Comparison of ENCODE assay signal across 22 cellular contexts in genomic region chr3:138768126-138768525, GRCh38.
DNase-seq lines count a peak whose midpoint lies in the region; ATAC-seq and TF ChIP-seq lines count a peak whose summit lies in the region.
"Had no signal": no experiment of that assay in that cellular context is flagged by ENCODE, and none has a peak within 500 bp of the region (broad histone marks: within the 10 kb centered on the region; RNA-seq: fewer than 3 reads in every experiment).

No MANE protein-coding gene starts in this region.

- DNase-seq in activated CD4-positive, alpha-beta T cell treated with anti-CD3 and anti-CD28 coated beads for 48 hours: peak; percentile 7
- no peak for DNase-seq in activated CD4-positive, alpha-beta T cell treated with anti-CD3 and anti-CD28 coated beads, Interleukin-2, amount 50 U/mL, for 1 hour
- DNase-seq in IMR-90 (no peak), SJCRH30 (peak; percentile 12 to 24), mesenchymal stem cell (no peak), kidney glomerular epithelial cell (lab: John Stamatoyannopoulos, UW) (no peak), kidney tubule cell (ENCODE audit: low spot score) (no peak), SHP77 (lab: John Stamatoyannopoulos, UW) (no peak)
- DNase-seq: activated CD4-positive, alpha-beta T cell treated with anti-CD3 and anti-CD28 coated beads for 1 hour; activated CD8-positive, alpha-beta memory T cell treated with anti-CD3 and anti-CD28 coated beads, Interleukin-2, amount 50 U/mL, for 4 hours; brain microvascular endothelial cell; DMS153; effector memory CD8-positive, alpha-beta T cell; HFFc6; left ventricle myocardium superior; NCI-H187 treated with DMSO at 0.1 percent for 48 hours; NCI-H446 treated with DMSO at 0.1 percent for 48 hours; psoas muscle; small intestine; stimulated activated naive CD4-positive, alpha-beta T cell treated with Interleukin-2 at 50 U/mL for 16 hours; thyroid gland had no signal

- peaks cover 5% of the 10 kb centered on the region; the same call in 1 of the 2 replicates for H3K36me3 ChIP-seq in IMR-90 (ENCODE audit: control insufficient read depth, insufficient read depth, low read length)
- no peaks in the 10 kb centered on the region for H3K36me3 ChIP-seq in SJCRH30
- H3K36me3 ChIP-seq in mesenchymal stem cell (ENCODE audit: control insufficient read depth in 1 of 2, insufficient read depth in 2 of 2, low read depth in 1 of 2, low read length in 2 of 2): peaks cover 9 to 17% of the 10 kb centered on the region in 2 experiments
- H3K36me3 ChIP-seq: brain microvascular endothelial cell, thyroid gland had no signal

- peaks cover 7% of the 10 kb centered on the region; the same call in 1 of the 2 replicates for H3K9me3 ChIP-seq in IMR-90 (ENCODE audit: control insufficient read depth, insufficient read depth, low read length)
- H3K9me3 ChIP-seq in SJCRH30 (replicated peaks): peaks cover 4% of the 10 kb centered on the region; the same call in 1 of the 2 replicates
- peaks cover 8% of the 10 kb centered on the region for H3K9me3 ChIP-seq in mesenchymal stem cell (ENCODE audit: control insufficient read depth, low read length)
- H3K9me3 ChIP-seq: psoas muscle, thyroid gland had no signal

- H4K8ac ChIP-seq in IMR-90 (ENCODE audit: low read depth in 2 of 2, low read length in 2 of 2) (no peak overlapping the region), mesenchymal stem cell (ENCODE audit: low read length) (no peak overlapping the region)

- H3K79me1 ChIP-seq in IMR-90 (ENCODE audit: low read depth in 1 of 2, low read length in 2 of 2): peaks cover 4 to 22% of the 10 kb centered on the region in 2 experiments
- H3K79me1 ChIP-seq in mesenchymal stem cell (replicated peaks; ENCODE audit: low read length, poor library complexity, severe bottlenecking): peaks cover 25% of the 10 kb centered on the region

- 80% methylated on average over 1 of the region's 1 CpG; no CpG with 5 or more reads in 1 of the 2 experiments for WGBS in IMR-90 (ENCODE audit: extremely low coverage in 2 of 2, insufficient read length in 1 of 2), 2 experiments
- WGBS in mesenchymal stem cell: 100% methylated on average over 1 of the region's 1 CpG

- H3K27me3 ChIP-seq in IMR-90 (ENCODE audit: control insufficient read depth, insufficient read depth, low read length) (no peaks in the 10 kb centered on the region), SJCRH30 (no peaks in the 10 kb centered on the region), mesenchymal stem cell (ENCODE audit: control insufficient read depth in 1 of 2, insufficient read depth in 1 of 2, low read length in 2 of 2) (no peaks in the 10 kb centered on the region)
- H3K27me3 ChIP-seq: brain microvascular endothelial cell, thyroid gland had no signal

- H3K18ac ChIP-seq in IMR-90 (ENCODE audit: low read depth, low read length) (no peak overlapping the region), mesenchymal stem cell (ENCODE audit: low read depth in 1 of 2, low read length in 2 of 2) (no peak overlapping the region)

- H3K56ac ChIP-seq in IMR-90 (ENCODE audit: extremely low read depth, insufficient read depth, low read length): no peak overlapping the region

- TF ChIP-seq POLR2A in IMR-90 (IDR thresholded peaks at IDR 0.05; ENCODE audit: low read depth, low read length): no peak

- H2AK5ac ChIP-seq in IMR-90 (ENCODE audit: low read depth, low read length) (peak overlapping the region; percentile 16; the same call in 1 of the 2 replicates), mesenchymal stem cell (ENCODE audit: low read length, severe bottlenecking) (peak overlapping the region; percentile 65)

- CTCF ChIA-PET in IMR-90 (lab: Yijun Ruan, JAX): interaction anchor here (1.1 kb wide), 1 partner anchor 10 kb away, joined by 3 read pairs; no protein-coding TSS in a partner anchor

- no peaks in the 10 kb centered on the region for H4K20me1 ChIP-seq in IMR-90 (ENCODE audit: insufficient read depth, low read length)

- no peak for TF ChIP-seq CTCF in IMR-90 (conservative IDR thresholded peaks at IDR 0.05; ENCODE audit: low read depth, low read length)

- no peak overlapping the region for H2BK12ac ChIP-seq in mesenchymal stem cell (ENCODE audit: low read length in 2 of 2)

- H3K4me1 ChIP-seq in IMR-90 (ENCODE audit: control insufficient read depth, insufficient read depth, low read length): no peaks in the 10 kb centered on the region
- peaks cover 6% of the 10 kb centered on the region for H3K4me1 ChIP-seq in SJCRH30
- H3K4me1 ChIP-seq in mesenchymal stem cell (ENCODE audit: control insufficient read depth, insufficient read depth, low read depth, low read length): peaks cover 20% of the 10 kb centered on the region
- H3K4me1 ChIP-seq: psoas muscle had no signal

- H3K4me2 ChIP-seq in IMR-90 (ENCODE audit: low read depth, low read length): no peak overlapping the region
- no peak overlapping the region for H3K4me2 ChIP-seq in mesenchymal stem cell (ENCODE audit: low read length, poor library complexity, severe bottlenecking)

- H3K4me3 ChIP-seq in IMR-90 (ENCODE audit: insufficient read depth, low read depth, low read length) (no peak overlapping the region), SJCRH30 (no peak overlapping the region), mesenchymal stem cell (ENCODE audit: insufficient read depth in 1 of 2, low read depth in 1 of 2, low read length in 2 of 2) (no peak overlapping the region)
- H3K4me3 ChIP-seq: psoas muscle, thyroid gland had no signal

- H4K91ac ChIP-seq in IMR-90 (ENCODE audit: insufficient read depth, low read depth, low read length): no peak overlapping the region
- no peak overlapping the region for H4K91ac ChIP-seq in mesenchymal stem cell (ENCODE audit: low read length)

- H2BK20ac ChIP-seq in IMR-90 (ENCODE audit: low read depth, low read length): no peak overlapping the region

- H2BK5ac ChIP-seq in IMR-90 (ENCODE audit: low read depth, low read length, poor library complexity, severe bottlenecking) (no peak overlapping the region), mesenchymal stem cell (ENCODE audit: low read depth, low read length, poor library complexity, severe bottlenecking) (no peak overlapping the region)

- H3K9me1 ChIP-seq in IMR-90 (ENCODE audit: insufficient read depth, low read length): no peaks in the 10 kb centered on the region

- H2AK9ac ChIP-seq in IMR-90 (replicated peaks; ENCODE audit: low read depth, low read length, poor library complexity): no peak overlapping the region

- H3K9ac ChIP-seq in IMR-90 (ENCODE audit: low read depth, low read length): no peak overlapping the region
- H3K9ac ChIP-seq in mesenchymal stem cell (ENCODE audit: low read length): no peak overlapping the region

- H2AFZ ChIP-seq in IMR-90 (replicated peaks; ENCODE audit: low read length, poor library complexity) (no peak overlapping the region), mesenchymal stem cell (ENCODE audit: low read depth, low read length) (no peak overlapping the region)

- no TSS peak for BruUV-seq in IMR-90 (replicated peaks; lab: Mats Ljungman, UMichigan)

- H3K4ac ChIP-seq in IMR-90 (ENCODE audit: low read depth, low read length) (no peak overlapping the region), mesenchymal stem cell (ENCODE audit: low read depth in 1 of 2, low read length in 2 of 2) (no peak overlapping the region)

- POLR2A ChIA-PET in IMR-90 (lab: Charles Lee; ENCODE audit: unreplicated experiment): no interaction called here

- H2BK15ac ChIP-seq in IMR-90 (ENCODE audit: low read depth, low read length): no peak overlapping the region
- no peak overlapping the region for H2BK15ac ChIP-seq in mesenchymal stem cell (ENCODE audit: low read depth, poor library complexity, severe bottlenecking)

- no peak for ATAC-seq in IMR-90 (ENCODE audit: low read depth)
- ATAC-seq: effector memory CD8-positive, alpha-beta T cell; left ventricle myocardium superior had no signal

- H3K27ac ChIP-seq in IMR-90 (ENCODE audit: insufficient read depth, low read length): no peak overlapping the region
- H3K27ac ChIP-seq in SJCRH30: peak overlapping the region; percentile 88
- peak overlapping the region; percentile 65 for H3K27ac ChIP-seq in mesenchymal stem cell (ENCODE audit: low read length, poor library complexity, severe bottlenecking)
- H3K27ac ChIP-seq: brain microvascular endothelial cell, psoas muscle, RWPE1, thyroid gland had no signal

- in situ Hi-C loops in IMR-90 (cut with MboI; ENCODE audit: low sequenced_read_pairs): no loop called here

- intact Hi-C loops in IMR-90 (cut with micrococcal nuclease): no loop called here

- no peak overlapping the region for H4K5ac ChIP-seq in IMR-90 (ENCODE audit: low read depth, low read length)

- H2BK120ac ChIP-seq in IMR-90 (ENCODE audit: low read depth, low read length) (no peak overlapping the region), mesenchymal stem cell (ENCODE audit: low read depth, low read length) (no peak overlapping the region)

- no peak for TF ChIP-seq RAD21 in IMR-90 (IDR thresholded peaks at IDR 0.05; ENCODE audit: low read length)

- dilution Hi-C loops in IMR-90 (cut with HindIII; ENCODE audit: low sequenced_read_pairs, unreplicated experiment): no loop called here

- H3K23ac ChIP-seq in IMR-90 (ENCODE audit: low read depth, low read length) (no peak overlapping the region), mesenchymal stem cell (ENCODE audit: low read length in 2 of 2) (no peak overlapping the region)

- H3K14ac ChIP-seq in IMR-90 (replicated peaks; ENCODE audit: low read depth, low read length): no peak overlapping the region
- no peak overlapping the region for H3K14ac ChIP-seq in mesenchymal stem cell (ENCODE audit: low read length in 2 of 2)

TF ChIP-seq in IMR-90, 13 proteins besides CTCF, POLR2A, EP300 and RAD21:
- TF ChIP-seq NFE2L2 (IDR thresholded peaks at IDR 0.05; ENCODE audit: low read depth, low read length) (no peak), ELK1 (IDR thresholded peaks at IDR 0.05; ENCODE audit: borderline replicate concordance, low read depth, low read length) (no peak), RCOR1 (IDR thresholded peaks at IDR 0.05; ENCODE audit: insufficient replicate concordance, low read length) (no peak), SMC3 (IDR thresholded peaks at IDR 0.05; ENCODE audit: low read depth, low read length) (no peak), CEBPB (IDR thresholded peaks at IDR 0.05; ENCODE audit: low read depth, low read length) (no peak), MXI1 (IDR thresholded peaks at IDR 0.05; ENCODE audit: borderline replicate concordance, low read depth, low read length) (no peak)

Comparison
In these comparisons a context has a peak if more than half of its experiments do, and no peak if none do; other contexts are left out.
1. DNase-seq: peak in activated CD4-positive, alpha-beta T cell treated with anti-CD3 and anti-CD28 coated beads for 48 hours (single experiment) and SJCRH30 (2 of 2); none in activated CD4-positive, alpha-beta T cell treated with anti-CD3 and anti-CD28 coated beads, Interleukin-2, amount 50 U/mL, for 1 hour (single experiment), IMR-90 (single experiment), mesenchymal stem cell (single experiment), kidney glomerular epithelial cell (single experiment), kidney tubule cell (single experiment) and SHP77 (0 of 2).